ENCODE assay signal across 10 cellular contexts in genomic region chr1:164625004-164625617, GRCh38.
DNase-seq lines count a peak whose midpoint lies in the region; ATAC-seq and TF ChIP-seq lines count a peak whose summit lies in the region.
"Had no signal": no experiment of that assay in that cellular context is flagged by ENCODE, and none has a peak within 500 bp of the region (broad histone marks: within the 10 kb centered on the region; RNA-seq: fewer than 3 reads in every experiment).

No MANE protein-coding gene starts in this region.

- H3K9me3 ChIP-seq in BE2C, result no peaks in the 10 kb centered on the region
- no peaks in the 10 kb centered on the region for H3K9me3 ChIP-seq in IMR-90 (ENCODE audit: control insufficient read depth, insufficient read depth, low read length)
- H3K9me3 ChIP-seq: neutrophil had no signal

- H3K9me3 Mint-ChIP-seq in brain (no peaks in the 10 kb centered on the region), mesothelial cell of epicardium (no peaks in the 10 kb centered on the region)
- peaks cover 0 to 6% of the 10 kb centered on the region in 2 donors for H3K9me3 Mint-ChIP-seq in effector memory CD8-positive, alpha-beta T cell
- H3K9me3 Mint-ChIP-seq: activated T-cell treated with anti-CD3 and anti-CD28 coated beads, Interleukin-2, amount 50 U/mL, for 24 hours had no signal

- WGBS in IMR-90 (ENCODE audit: extremely low coverage in 2 of 2, insufficient read length in 1 of 2), 2 experiments, result no CpG with 5 or more reads among the region's 7 CpGs

- peak; percentile 24; the same call in 1 of the 2 replicates for TF ChIP-seq RAD21 in IMR-90 (IDR thresholded peaks at IDR 0.05; ENCODE audit: low read length)

- no peak overlapping the region for H4K5ac ChIP-seq in IMR-90 (ENCODE audit: low read depth, low read length)

- no peak for TF ChIP-seq POLR2A in IMR-90 (IDR thresholded peaks at IDR 0.05; ENCODE audit: low read depth, low read length)

- CTCF ChIA-PET in IMR-90 (lab: Yijun Ruan, JAX), result interaction anchor here (0.6 to 1.5 kb wide), 7 partner anchors 9 to 171 kb away, joined by 3 to 4 read pairs (median 3); no protein-coding TSS in a partner anchor

- no peaks in the 10 kb centered on the region for H3K27me3 Mint-ChIP-seq in brain
- no peaks in the 10 kb centered on the region for H3K27me3 Mint-ChIP-seq in mesothelial cell of epicardium (ENCODE audit: low read depth)
- H3K27me3 Mint-ChIP-seq in effector memory CD8-positive, alpha-beta T cell, result peaks cover 0 to 6% of the 10 kb centered on the region in 2 donors
- H3K27me3 Mint-ChIP-seq: activated T-cell treated with anti-CD3 and anti-CD28 coated beads, Interleukin-2, amount 50 U/mL, for 24 hours had no signal

- TF ChIP-seq CTCF in BE2C (IDR thresholded peaks at IDR 0.05; ENCODE audit: low read depth, low read length), result peak; percentile 12; the same call in 1 of the 2 replicates
- TF ChIP-seq CTCF in IMR-90 (conservative IDR thresholded peaks at IDR 0.05; ENCODE audit: low read depth, low read length), result peak; percentile 38
- TF ChIP-seq CTCF in brain (conservative IDR thresholded peaks at IDR 0.05), result no peak
- peak; percentile 86 for TF ChIP-seq CTCF in mesothelial cell of epicardium (IDR thresholded peaks at IDR 0.05; ENCODE audit: unreplicated experiment)

- no peak overlapping the region for H3K4me2 ChIP-seq in IMR-90 (ENCODE audit: low read depth, low read length)

- BruUV-seq in IMR-90 (replicated peaks; lab: Mats Ljungman, UMichigan), result no TSS peak

- no peaks in the 10 kb centered on the region for H3K36me3 ChIP-seq in BE2C
- H3K36me3 ChIP-seq in IMR-90 (ENCODE audit: control insufficient read depth, insufficient read depth, low read length), result peaks cover 14% of the 10 kb centered on the region
- H3K36me3 ChIP-seq: neutrophil had no signal

- H3K36me3 Mint-ChIP-seq in brain (peaks cover 36% of the 10 kb centered on the region), mesothelial cell of epicardium (peaks cover 22% of the 10 kb centered on the region)
- no peaks in the 10 kb centered on the region for H3K36me3 Mint-ChIP-seq in effector memory CD8-positive, alpha-beta T cell (ENCODE audit: insufficient read depth)

- H4K8ac ChIP-seq in IMR-90 (ENCODE audit: low read depth in 2 of 2, low read length in 2 of 2), result no peak overlapping the region

- H2AK9ac ChIP-seq in IMR-90 (replicated peaks; ENCODE audit: low read depth, low read length, poor library complexity), result no peak overlapping the region

- no peak overlapping the region for H3K18ac ChIP-seq in IMR-90 (ENCODE audit: low read depth, low read length)

- H3K56ac ChIP-seq in IMR-90 (ENCODE audit: extremely low read depth, insufficient read depth, low read length), result no peak overlapping the region

- intact Hi-C loops in IMR-90 (cut with micrococcal nuclease), result loop anchor here (5.0 kb wide), 1 partner anchor 803 kb away; no protein-coding TSS in a partner anchor
- intact Hi-C loops in left cardiac atrium (cut with DNase I), result no loop called here

- POLR2A ChIA-PET in IMR-90 (lab: Charles Lee; ENCODE audit: unreplicated experiment), result no interaction called here

- H3K4me1 Mint-ChIP-seq in brain, result peaks cover 88% of the 10 kb centered on the region
- peaks cover 85% of the 10 kb centered on the region for H3K4me1 Mint-ChIP-seq in mesothelial cell of epicardium
- no peaks in the 10 kb centered on the region for H3K4me1 Mint-ChIP-seq in effector memory CD8-positive, alpha-beta T cell (ENCODE audit: low read depth in 2 of 2)

- H2AK5ac ChIP-seq in IMR-90 (ENCODE audit: low read depth, low read length), result no peak overlapping the region

- no peak overlapping the region for H2BK15ac ChIP-seq in IMR-90 (ENCODE audit: low read depth, low read length)

- H3K4me1 ChIP-seq in BE2C (no peaks in the 10 kb centered on the region), IMR-90 (ENCODE audit: control insufficient read depth, insufficient read depth, low read length) (peaks cover 7% of the 10 kb centered on the region; the same call in 1 of the 2 replicates)

- ATAC-seq in IMR-90 (ENCODE audit: low read depth), result 0 out of 2 replicates have a peak, but pooled peaks have one; percentile 42
- no peak for ATAC-seq in GM18520 (IDR thresholded peaks at IDR 0.05; ENCODE audit: unreplicated experiment)
- no peak for ATAC-seq in effector memory CD8-positive, alpha-beta T cell (replicated peaks)
- ATAC-seq in left cardiac atrium, result no peak

- H3K4me3 Mint-ChIP-seq in brain (peak overlapping the region in 2 of 5 experiments; percentile 54 to 58), mesothelial cell of epicardium (no peak overlapping the region)
- no peak overlapping the region for H3K4me3 Mint-ChIP-seq in effector memory CD8-positive, alpha-beta T cell
- H3K4me3 Mint-ChIP-seq: activated T-cell treated with anti-CD3 and anti-CD28 coated beads, Interleukin-2, amount 50 U/mL, for 24 hours had no signal

- DNase-seq in BE2C, result no peak
- no peak for DNase-seq in IMR-90
- DNase-seq in mesothelial cell of epicardium (ENCODE audit: low spot score in 2 of 2, unreplicated experiment in 2 of 2), result no peak
- no peak for DNase-seq in C1 segment of cervical spinal cord (lab: John Stamatoyannopoulos, UW)
- no peak for DNase-seq in effector memory CD8-positive, alpha-beta T cell
- DNase-seq in left cardiac atrium, result no peak
- DNase-seq: activated T-cell treated with anti-CD3 and anti-CD28 coated beads, Interleukin-2, amount 50 U/mL, for 24 hours had no signal

- H3K23ac ChIP-seq in IMR-90 (ENCODE audit: low read depth, low read length), result no peak overlapping the region

- no peak overlapping the region for H2BK5ac ChIP-seq in IMR-90 (ENCODE audit: low read depth, low read length, poor library complexity, severe bottlenecking)

- peaks cover 3 to 11% of the 10 kb centered on the region in 2 experiments; a peak in 2 of 4 replicates for H3K79me1 ChIP-seq in IMR-90 (ENCODE audit: low read depth in 1 of 2, low read length in 2 of 2)

- in situ Hi-C loops in IMR-90 (cut with MboI; ENCODE audit: low sequenced_read_pairs), result no loop called here

- H2BK20ac ChIP-seq in IMR-90 (ENCODE audit: low read depth, low read length), result no peak overlapping the region

- H3K4me3 ChIP-seq in BE2C (ENCODE audit: low read depth, low read length) (no peak overlapping the region), IMR-90 (ENCODE audit: insufficient read depth, low read depth, low read length) (no peak overlapping the region)

- H3K9ac ChIP-seq in IMR-90 (ENCODE audit: low read depth, low read length), result no peak overlapping the region

- H3K14ac ChIP-seq in IMR-90 (replicated peaks; ENCODE audit: low read depth, low read length), result no peak overlapping the region

- H4K20me1 ChIP-seq in IMR-90 (ENCODE audit: insufficient read depth, low read length), result no peaks in the 10 kb centered on the region

- dilution Hi-C loops in IMR-90 (cut with HindIII; ENCODE audit: low sequenced_read_pairs, unreplicated experiment), result no loop called here

- H2BK120ac ChIP-seq in IMR-90 (ENCODE audit: low read depth, low read length), result no peak overlapping the region

- H3K27ac ChIP-seq in IMR-90 (ENCODE audit: insufficient read depth, low read length), result no peak overlapping the region
- H3K27ac ChIP-seq: neutrophil had no signal

- H3K27me3 ChIP-seq in BE2C (peaks cover 3% of the 10 kb centered on the region; the same call in 1 of the 2 replicates), IMR-90 (ENCODE audit: control insufficient read depth, insufficient read depth, low read length) (no peaks in the 10 kb centered on the region)
- H3K27me3 ChIP-seq: neutrophil had no signal

- no peak overlapping the region for H2AFZ ChIP-seq in IMR-90 (replicated peaks; ENCODE audit: low read length, poor library complexity)

- H4K91ac ChIP-seq in IMR-90 (ENCODE audit: insufficient read depth, low read depth, low read length), result no peak overlapping the region; the same call in 1 of the 2 replicates

- H3K27ac Mint-ChIP-seq in brain (peak overlapping the region; percentile 11 to 77 (median 28)), mesothelial cell of epicardium (peak overlapping the region; percentile 96)
- H3K27ac Mint-ChIP-seq in effector memory CD8-positive, alpha-beta T cell, result no peak overlapping the region
- H3K27ac Mint-ChIP-seq: activated T-cell treated with anti-CD3 and anti-CD28 coated beads, Interleukin-2, amount 50 U/mL, for 24 hours had no signal

- peaks cover 2% of the 10 kb centered on the region; the same call in 1 of the 2 replicates for H3K9me1 ChIP-seq in IMR-90 (ENCODE audit: insufficient read depth, low read length)

- no peak overlapping the region for H3K4ac ChIP-seq in IMR-90 (ENCODE audit: low read depth, low read length)

TF ChIP-seq in IMR-90, 13 proteins besides CTCF, POLR2A, EP300 and RAD21:
- TF ChIP-seq NFE2L2 (IDR thresholded peaks at IDR 0.05; ENCODE audit: low read depth, low read length), result no peak

Comparison
In these comparisons a context has a peak if more than half of its experiments do, and no peak if none do; other contexts are left out.
1. CTCF ChIP-seq: peak in BE2C (single experiment), IMR-90 (single experiment) and mesothelial cell of epicardium (single experiment); none in brain (0 of 2).
2. H3K27ac Mint-ChIP-seq: peak in brain (5 of 5) and mesothelial cell of epicardium (single experiment); none in effector memory CD8-positive, alpha-beta T cell (0 of 2).